27 cellular contexts compared by ENCODE assay signal in genomic region chr14:29820785-29821184, GRCh38.
"Had no signal": no experiment of that assay in that cellular context is flagged by ENCODE, and none has a peak within 500 bp of the region (broad histone marks: within the 10 kb centered on the region; RNA-seq: fewer than 3 reads in every experiment).

No MANE protein-coding gene starts in this region.

- DNase-seq: effector CD8-positive, alpha-beta T cell; endodermal cell; foreskin melanocyte; glutamatergic neuron; heart right ventricle; hippocampal formation; left cardiac atrium; left lung; mesenchymal stem cell; midbrain; naive thymus-derived CD8-positive, alpha-beta T cell; occipital lobe; ovary; posterior cingulate gyrus; psoas muscle; right cardiac atrium; sigmoid colon; stimulated activated CD4-positive, alpha-beta T cell treated with anti-CD3 and anti-CD28 coated beads, Interleukin-2, amount 100 ng/mL, for 24 hours; stimulated activated CD4-positive, alpha-beta T cell treated with anti-CD3 and anti-CD28 coated beads, Interleukin-4, amount 100 ng/mL, for 24 hours; stimulated activated naive CD4-positive, alpha-beta T cell treated with Interleukin-2 at 50 U/mL for 16 hours; stomach; thyroid gland; trophoblast cell had no signal

- H3K9me3 ChIP-seq: heart right ventricle, left lung, ovary, psoas muscle, sigmoid colon, stomach, thyroid gland, vagina had no signal

- H3K4me1 Mint-ChIP-seq: naive thymus-derived CD8-positive, alpha-beta T cell; stimulated activated effector memory CD8-positive, alpha-beta T cell treated with anti-CD3 and anti-CD28 coated beads, Interleukin-12 subunit alpha, Interleukin-12 subunit beta, amount 100 ng/mL, for 72 hours had no signal

- ATAC-seq: esophagus mucosa; heart right ventricle; left cardiac atrium; left lung; naive thymus-derived CD8-positive, alpha-beta T cell; psoas muscle; right cardiac atrium; stimulated activated effector memory CD8-positive, alpha-beta T cell treated with anti-CD3 and anti-CD28 coated beads, Interleukin-12 subunit alpha, Interleukin-12 subunit beta, amount 100 ng/mL, for 72 hours had no signal

- H3K4me3 ChIP-seq: heart right ventricle, left lung, ovary, psoas muscle, sigmoid colon, stomach, thyroid gland, vagina had no signal

- H3K36me3 Mint-ChIP-seq: naive thymus-derived CD8-positive, alpha-beta T cell; stimulated activated effector memory CD8-positive, alpha-beta T cell treated with anti-CD3 and anti-CD28 coated beads, Interleukin-12 subunit alpha, Interleukin-12 subunit beta, amount 100 ng/mL, for 72 hours had no signal

- H3K4me1 ChIP-seq: psoas muscle had no signal

- H3K27ac ChIP-seq: epithelial cell of prostate, heart right ventricle, left lung, ovary, psoas muscle, stomach, thyroid gland, vagina had no signal

- H3K27ac Mint-ChIP-seq: endodermal cell; naive thymus-derived CD8-positive, alpha-beta T cell; stimulated activated effector memory CD8-positive, alpha-beta T cell treated with anti-CD3 and anti-CD28 coated beads, Interleukin-12 subunit alpha, Interleukin-12 subunit beta, amount 100 ng/mL, for 72 hours had no signal

- H3K36me3 ChIP-seq: heart right ventricle, left lung, ovary, sigmoid colon, stomach, thyroid gland, vagina had no signal

- H3K9me3 Mint-ChIP-seq: endodermal cell had no signal

- H3K27me3 Mint-ChIP-seq: naive thymus-derived CD8-positive, alpha-beta T cell had no signal

- H3K4me3 Mint-ChIP-seq: endodermal cell; naive thymus-derived CD8-positive, alpha-beta T cell; stimulated activated effector memory CD8-positive, alpha-beta T cell treated with anti-CD3 and anti-CD28 coated beads, Interleukin-12 subunit alpha, Interleukin-12 subunit beta, amount 100 ng/mL, for 72 hours had no signal
